Comparison of ENCODE assay signal across 8 cellular contexts in the genomic region with DNA sequence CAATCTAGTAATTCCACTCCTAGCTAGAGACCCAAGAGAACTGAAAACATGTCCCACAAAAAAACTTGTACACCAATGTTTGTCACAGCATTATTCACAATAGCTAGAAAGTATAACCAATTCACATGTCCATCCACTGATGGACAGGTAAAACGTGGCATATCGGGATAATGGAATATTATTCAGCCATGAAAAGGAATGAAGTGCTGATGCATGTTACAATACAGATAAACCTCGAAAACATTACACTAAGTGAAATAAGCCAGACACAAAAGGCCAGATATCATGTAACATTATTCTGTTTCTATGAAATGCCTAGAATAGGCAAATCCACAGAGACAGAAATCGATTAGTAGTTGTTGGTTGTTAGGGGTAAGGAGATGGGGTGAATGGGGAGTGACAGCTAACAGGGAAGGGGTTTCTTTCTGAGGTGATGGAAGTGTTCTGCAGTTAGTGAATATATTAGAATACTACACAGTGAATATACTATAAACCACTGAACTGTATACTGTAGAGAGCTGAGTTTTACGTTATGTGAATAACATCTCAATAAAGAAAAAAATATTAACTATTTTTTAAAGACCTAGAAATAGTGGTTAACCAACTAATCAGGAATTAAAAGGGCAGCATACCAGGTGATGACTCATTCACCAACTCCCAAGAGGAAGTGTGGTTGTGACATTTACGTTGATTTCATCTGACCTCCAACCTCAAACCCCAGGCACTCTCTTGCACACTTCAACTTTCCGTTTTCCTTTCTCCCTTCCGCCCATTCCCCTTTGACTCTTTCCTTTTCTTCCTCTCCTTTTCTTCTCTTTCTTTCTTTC. TPM values are rescaled to one million over a fixed set of nuclear protein-coding genes. Genes with fewer than 3 reads are reported as not detected.
DNase-seq lines count a peak whose midpoint lies in the region; ATAC-seq and TF ChIP-seq lines count a peak whose summit lies in the region.

No MANE protein-coding gene starts in this region.

- H3K4me2 ChIP-seq in fibroblast of lung (ENCODE audit: extremely low read depth, insufficient read depth, low read length) = no peak overlapping the region

- peaks cover 17% of the 10 kb centered on the region for H3K4me1 ChIP-seq in CD8-positive, alpha-beta memory T cell (ENCODE audit: insufficient read depth, low read length)
- no peaks in the 10 kb centered on the region for H3K4me1 ChIP-seq in fibroblast of lung (ENCODE audit: control insufficient read depth, extremely low read depth, insufficient read depth, low read length)

- peaks cover 0 to 3% of the 10 kb centered on the region in 2 donors for H3K27me3 Mint-ChIP-seq in CD8-positive, alpha-beta memory T cell

- no peak for TF ChIP-seq CTCF in fibroblast of lung (conservative IDR thresholded peaks at IDR 0.05 in 1 of 2, IDR thresholded peaks at IDR 0.05 in 1 of 2; ENCODE audit: low read depth in 1 of 2, low read length in 2 of 2)

- DNase-seq in CD8-positive, alpha-beta memory T cell = peak in 2 of 5 donors; percentile 45 to 50
- DNase-seq in NCI-H460 (ENCODE audit: extremely low read depth, low read depth) = peak; percentile 34
- peak; percentile 76 to 93 for DNase-seq in fibroblast of lung (ENCODE audit: low read depth in 2 of 2)
- no peak for DNase-seq in activated CD4-positive, CD25-positive, alpha-beta regulatory T cell treated with anti-CD3 and anti-CD28 coated beads, Interleukin-2, amount 50 U/mL, for 72 hours
- no peak for DNase-seq in NCI-H1436 (lab: John Stamatoyannopoulos, UW)
- no peak for DNase-seq in NCI-H1694 (lab: John Stamatoyannopoulos, UW)
- DNase-seq in activated gamma-delta T cell (lab: John Stamatoyannopoulos, UW) = no peak

- peak overlapping the region; percentile 24 to 90 (median 86) for H3K27ac Mint-ChIP-seq in CD8-positive, alpha-beta memory T cell

- peaks cover 3% of the 10 kb centered on the region for H3K27me3 ChIP-seq in CD8-positive, alpha-beta memory T cell (ENCODE audit: insufficient read depth, low read length, poor library complexity, severe bottlenecking)
- no peaks in the 10 kb centered on the region for H3K27me3 ChIP-seq in fibroblast of lung (ENCODE audit: control insufficient read depth, insufficient read depth, low read length)

- no peaks in the 10 kb centered on the region for H3K9me3 Mint-ChIP-seq in CD8-positive, alpha-beta memory T cell

- H3K9me3 ChIP-seq in CD8-positive, alpha-beta memory T cell (ENCODE audit: low read length) = no peaks in the 10 kb centered on the region
- no peaks in the 10 kb centered on the region for H3K9me3 ChIP-seq in fibroblast of lung (ENCODE audit: control insufficient read depth, insufficient read depth, low read depth, low read length)

- H3K9ac ChIP-seq in fibroblast of lung (ENCODE audit: insufficient read depth, low read length) = no peak overlapping the region

- peak; percentile 47 for ATAC-seq in GM21381 (IDR thresholded peaks at IDR 0.05; ENCODE audit: unreplicated experiment)

- H3K36me3 Mint-ChIP-seq in CD8-positive, alpha-beta memory T cell = no peaks in the 10 kb centered on the region

- no peak overlapping the region for H3K4me3 ChIP-seq in CD8-positive, alpha-beta memory T cell (ENCODE audit: low read length)
- H3K4me3 ChIP-seq in fibroblast of lung (replicated peaks in 1 of 4; ENCODE audit: control extremely low read depth in 1 of 4, insufficient read depth in 1 of 4, low read depth in 3 of 4, low read length in 4 of 4) = no peak overlapping the region

- POLR2A ChIA-PET in CD8-positive, alpha-beta memory T cell (lab: Charles Lee) = no interaction called here

- H2AFZ ChIP-seq in fibroblast of lung (ENCODE audit: low read length) = no peak overlapping the region

- H3K27ac ChIP-seq in CD8-positive, alpha-beta memory T cell (ENCODE audit: low read depth, low read length) = no peak overlapping the region
- H3K27ac ChIP-seq in fibroblast of lung (ENCODE audit: insufficient read depth, low read length) = no peak overlapping the region

- CTCF ChIA-PET in CD8-positive, alpha-beta memory T cell (lab: Charles Lee) = interaction anchor here (0.6 kb wide), 1 partner anchor 20 kb away, joined by 3 read pairs; no protein-coding TSS in a partner anchor

- H3K79me2 ChIP-seq in fibroblast of lung (ENCODE audit: control insufficient read depth, insufficient read depth, low read length) = no peaks in the 10 kb centered on the region

- H4K20me1 ChIP-seq in fibroblast of lung (ENCODE audit: control insufficient read depth, extremely low read depth, insufficient read depth, low read length) = no peaks in the 10 kb centered on the region

- peaks cover 31 to 36% (median 35%) of the 10 kb centered on the region in 3 donors for H3K4me1 Mint-ChIP-seq in CD8-positive, alpha-beta memory T cell

- peak overlapping the region in 6 of 7 donors; percentile 18 to 76 (median 58) for H3K4me3 Mint-ChIP-seq in CD8-positive, alpha-beta memory T cell

- H3K36me3 ChIP-seq in CD8-positive, alpha-beta memory T cell (ENCODE audit: insufficient read depth, low read length) = no peaks in the 10 kb centered on the region
- H3K36me3 ChIP-seq in fibroblast of lung (ENCODE audit: control insufficient read depth, insufficient read depth, low read length) = no peaks in the 10 kb centered on the region

RNA-seq across cellular contexts. Expression of gene GAS7, which starts 48.6 kb away (rescaled TPM):
- 1 to 10 TPM; 1.9 to 3.3 TPM for total RNA-seq in CD8-positive, alpha-beta memory T cell
- polyA plus RNA-seq in CD8-positive, alpha-beta memory T cell = 4.4 TPM
- total RNA-seq in NCI-H460 (2014; rRNA removed; shearing (Covaris generic)) = 2.5 and 4.2 TPM in 2 replicates
- 1.8 and 2.2 TPM in 2 replicates for polyA plus RNA-seq in NCI-H460 (2014; cell fraction: nucleus; rRNA removed)
- total RNA-seq in fibroblast of lung = 2.6 and 6.4 TPM in 2 replicates
- 0.58 and 5.2 TPM in 2 replicates for polyA plus RNA-seq in fibroblast of lung
- 0.42 and 4.2 TPM in 2 replicates for polyA plus RNA-seq in fibroblast of lung (2012)
- polyA minus RNA-seq in fibroblast of lung (ENCODE audit: low replicate concordance) = 0.24 and 6.8 TPM in 2 replicates

Comparison
In these comparisons a context has a peak if more than half of its experiments do, and no peak if none do; other contexts are left out.
1. DNase-seq: peak in NCI-H460 (single experiment) and fibroblast of lung (2 of 2); none in activated CD4-positive, CD25-positive, alpha-beta regulatory T cell treated with anti-CD3 and anti-CD28 coated beads, Interleukin-2, amount 50 U/mL, for 72 hours (single experiment), NCI-H1436 (single experiment), NCI-H1694 (single experiment) and activated gamma-delta T cell (single experiment).